ENCODE assay signal across 8 cellular contexts in genomic region chr5:60687927-60688720, GRCh38. TPM values are rescaled to one million over a fixed set of nuclear protein-coding genes. Genes with fewer than 3 reads are reported as not detected.
DNase-seq lines count a peak whose midpoint lies in the region; ATAC-seq and TF ChIP-seq lines count a peak whose summit lies in the region.

No MANE protein-coding gene starts in this region.

- no peak overlapping the region for H3K4me3 ChIP-seq in AG04450 (ENCODE audit: low read depth, low read length)

- TF ChIP-seq CTCF in AG04450 (IDR thresholded peaks at IDR 0.05; ENCODE audit: low read depth, low read length) (peak; percentile 65), GM13977 (IDR thresholded peaks at IDR 0.05; ENCODE audit: extremely low read depth, insufficient read depth, missing control alignments) (peak; percentile 15)

- no peak overlapping the region for H3K27ac ChIP-seq in AG04450 (ENCODE audit: low read depth, low read length)

- CTCF ChIA-PET in AG04450 (lab: Charles Lee) = interaction anchor here (0.6 to 6.3 kb wide), 11 partner anchors 9 to 341 kb away, joined by 3 to 83 read pairs (median 4); partner anchors contain the start of gene DEPDC1B

- DNase-seq in AG04450 (ENCODE audit: low read depth, low spot score) (peak; percentile 34), GM13977 (ENCODE audit: low spot score) (peak; percentile 15), NCI-H460 (ENCODE audit: extremely low read depth, low read depth) (peak; percentile 28), erythroblast (lab: John Stamatoyannopoulos, UW) (peak; percentile 58 to 70), stromal cell of bone marrow (ENCODE audit: low read depth) (peak; percentile 21), Right ventricle myocardium superior (no peak)
- no peak for DNase-seq in stimulated activated CD4-positive, alpha-beta T cell treated with anti-CD3 and anti-CD28 coated beads, Interleukin-4, amount 100 ng/mL, for 4 hours

- no peaks in the 10 kb centered on the region for H3K27me3 ChIP-seq in AG04450 (ENCODE audit: control insufficient read depth, insufficient read depth, low read length)

- no peak for TF ChIP-seq POLR2A in erythroblast (IDR thresholded peaks at IDR 0.05; ENCODE audit: low read length)

- ATAC-seq in HG02678 (IDR thresholded peaks at IDR 0.05; ENCODE audit: unreplicated experiment) (peak; percentile 96), Right ventricle myocardium superior (ENCODE audit: poor library complexity) (no peak)

- intact Hi-C loops in Right ventricle myocardium superior (cut with DNase I) = no loop called here

- POLR2A ChIA-PET in AG04450 (lab: Yijun Ruan, JAX) = no interaction called here

- H3K9me3 ChIP-seq in AG04450 (ENCODE audit: control insufficient read depth, insufficient read depth, low read length) = no peaks in the 10 kb centered on the region

- in situ Hi-C loops in GM13977 (cut with MboI; ENCODE audit: low pct_unique_long_range_greater_than_20kb, low sequenced_read_pairs, unreplicated experiment) = loop anchor here (25.0 kb wide), 1 partner anchor 149 kb away; the partner anchor contains the start of gene ELOVL7

RNA-seq across cellular contexts. Expression of gene DEPDC1B, which starts 11.8 kb away (rescaled TPM):
- polyA plus RNA-seq in AG04450 (2011; rRNA removed) = 2.9 and 5.4 TPM in 2 replicates
- polyA minus RNA-seq in AG04450 (2011; rRNA and poly(A)+ RNA removed) = 5.3 and 5.8 TPM in 2 replicates
- total RNA-seq in NCI-H460 (2014; rRNA removed; shearing (Covaris generic)) = 38.4 and 39.4 TPM in 2 replicates
- 35.6 and 55.3 TPM in 2 replicates for polyA plus RNA-seq in NCI-H460 (2014; cell fraction: nucleus; rRNA removed)
- total RNA-seq in Right ventricle myocardium superior = 0.27 TPM

Comparison
In these comparisons a context has a peak if more than half of its experiments do, and no peak if none do; other contexts are left out.
1. DNase-seq: peak in AG04450 (single experiment), GM13977 (single experiment), NCI-H460 (single experiment), erythroblast (2 of 2) and stromal cell of bone marrow (single experiment); none in Right ventricle myocardium superior (single experiment) and stimulated activated CD4-positive, alpha-beta T cell treated with anti-CD3 and anti-CD28 coated beads, Interleukin-4, amount 100 ng/mL, for 4 hours (0 of 2).
2. RNA of gene DEPDC1B, which starts 11.8 kb away (total RNA-seq): 38.4 to 39.4 TPM in NCI-H460; 0.27 TPM in Right ventricle myocardium superior (single experiment); every median in the first group is over 10 times any median in the second.